ENCODE assay signal across 23 cellular contexts in the genomic region with DNA sequence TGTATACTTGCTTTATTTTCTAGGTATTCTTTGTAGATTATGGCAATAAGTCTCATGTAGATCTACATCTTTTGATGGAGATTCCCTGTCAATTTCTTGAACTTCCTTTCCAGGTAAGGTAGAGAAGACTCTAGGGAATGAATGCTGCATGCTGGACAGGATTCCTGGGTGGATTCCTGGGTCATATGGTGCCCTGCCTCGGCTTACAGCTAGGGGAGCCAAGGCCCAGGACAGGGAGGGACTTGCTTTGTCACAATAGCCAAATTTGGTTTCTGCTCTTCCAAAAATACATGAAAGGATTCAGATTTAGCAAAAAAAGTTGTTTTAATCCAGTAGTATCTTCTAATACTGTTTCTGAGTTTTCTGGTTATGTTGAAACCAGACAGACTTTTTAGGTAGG. TPM values are rescaled to one million over a fixed set of nuclear protein-coding genes. Genes with fewer than 3 reads are reported as not detected.
A peak's percentile ranks its signal among the peaks of the same experiment; 100 is the strongest.
DNase-seq lines count a peak whose midpoint lies in the region; ATAC-seq, FAIRE-seq and TF ChIP-seq lines count a peak whose summit lies in the region.
"Had no signal": no experiment of that assay in that cellular context is flagged by ENCODE, and none has a peak within 500 bp of the region (broad histone marks: within the 10 kb centered on the region; RNA-seq: fewer than 3 reads in every experiment).

No MANE protein-coding gene starts in this region.

- no peak overlapping the region for H2AFZ ChIP-seq in neural progenitor cell (replicated peaks)

- H3K36me3 ChIP-seq in HEK293 (ENCODE audit: control insufficient read depth in 2 of 2, insufficient read depth in 1 of 2, low read length in 2 of 2) (no peaks in the 10 kb centered on the region), endodermal cell (ENCODE audit: control insufficient read depth, insufficient read depth, low read length) (no peaks in the 10 kb centered on the region), neural progenitor cell (no peaks in the 10 kb centered on the region)

- 14% methylated on average over 1 of the region's 1 CpG for WGBS in A549 (ENCODE audit: missing lambda C conversion rate)
- WGBS in endodermal cell (ENCODE audit: insufficient coverage in 1 of 2, insufficient read length in 1 of 2), 2 experiments, result 50 to 86% methylated on average over 1 of the region's 1 CpG

- FAIRE-seq in A549 (lab: Jason Lieb, UNC), result no peak
- FAIRE-seq: RCC 7860 had no signal

- H3K27ac Mint-ChIP-seq in endodermal cell (no peak overlapping the region), neural progenitor cell (no peak overlapping the region)

- intact Hi-C loops in Right ventricle myocardium superior (cut with DNase I), result no loop called here

- no peaks in the 10 kb centered on the region for H3F3A ChIP-seq in neural progenitor cell (ENCODE audit: low read depth)

- no peaks in the 10 kb centered on the region for H4K20me1 ChIP-seq in neural progenitor cell (ENCODE audit: low read depth)

- H3K27ac ChIP-seq in A549 (no peak overlapping the region), HEK293 (ENCODE audit: extremely low read depth, low read depth, low read length) (no peak overlapping the region), endodermal cell (ENCODE audit: low read depth, low read length) (no peak overlapping the region), neural progenitor cell (no peak overlapping the region)
- H3K27ac ChIP-seq: SK-N-MC had no signal

- POLR2A ChIA-PET in A549 (lab: Yijun Ruan, JAX), result no interaction called here
- POLR2A ChIA-PET in HEK293 (lab: Yijun Ruan, JAX), result interaction anchor here (0.6 kb wide), 1 partner anchor 1778 kb away, joined by 3 read pairs; no protein-coding TSS in a partner anchor

- no peak overlapping the region for H3K4me3 ChIP-seq in A549
- H3K4me3 ChIP-seq in HEK293 (ENCODE audit: low read depth, low read length), result no peak overlapping the region
- H3K4me3 ChIP-seq in endodermal cell (ENCODE audit: low read length), result no peak overlapping the region
- no peak overlapping the region for H3K4me3 ChIP-seq in neural progenitor cell
- H3K4me3 ChIP-seq: SK-N-MC had no signal

- H3K27me3 ChIP-seq in endodermal cell (ENCODE audit: control insufficient read depth, insufficient read depth, low read length, poor library complexity, severe bottlenecking) (peaks cover 7% of the 10 kb centered on the region), neural progenitor cell (no peaks in the 10 kb centered on the region)

- no peak overlapping the region for H3K9ac ChIP-seq in endodermal cell (ENCODE audit: extremely low read depth, low read length, poor library complexity, severe bottlenecking)
- no peak overlapping the region for H3K9ac ChIP-seq in neural progenitor cell

- no peak for TF ChIP-seq RAD21 in A549 (conservative IDR thresholded peaks at IDR 0.05 in 1 of 2, IDR thresholded peaks at IDR 0.05 in 1 of 2)

- H3K36me3 Mint-ChIP-seq in endodermal cell (ENCODE audit: low read depth), result no peaks in the 10 kb centered on the region
- H3K36me3 Mint-ChIP-seq in neural progenitor cell, result no peaks in the 10 kb centered on the region
- H3K36me3 Mint-ChIP-seq: CD4-positive, alpha-beta memory T cell had no signal

- DNase-seq in A549 (ENCODE audit: low read depth in 1 of 2, low spot score in 1 of 2), result no peak
- no peak for DNase-seq in endodermal cell
- DNase-seq in neural progenitor cell (ENCODE audit: low spot score), result peak; percentile 27
- no peak for DNase-seq in iPS-NIHi11 (ENCODE audit: low spot score)
- DNase-seq in Right ventricle myocardium superior, result no peak
- no peak for DNase-seq in NK-92 (lab: John Stamatoyannopoulos, UW; ENCODE audit: unreplicated experiment)
- DNase-seq in kidney glomerular epithelial cell (lab: John Stamatoyannopoulos, UW), result no peak
- DNase-seq: CD4-positive, alpha-beta memory T cell; DMS153; GDM1; GOT3; MM.1S; NCI-H1092; NCI-H1436 treated with DMSO at 0.1 percent for 48 hours; NCI-H2081 treated with DMSO at 0.1 percent for 48 hours; NCI-H446 treated with DMSO at 0.1 percent for 48 hours; NK-92 treated with Interleukin-12 subunit alpha and Interleukin-12 subunit beta, amount 100 ng/mL, for 24 hours; SHP77 had no signal

- TF ChIP-seq POLR2A in A549 (IDR thresholded peaks at IDR 0.05; ENCODE audit: low read length), result no peak

- TF ChIP-seq CTCF in A549 (IDR thresholded peaks at IDR 0.05) (no peak), HEK293 (tag by site-specific recombination; IDR thresholded peaks at IDR 0.05) (no peak), endodermal cell (conservative IDR thresholded peaks at IDR 0.05) (peak; percentile 70), neural progenitor cell (IDR thresholded peaks at IDR 0.05) (peak; percentile 31)

- H3K27me3 Mint-ChIP-seq in endodermal cell (ENCODE audit: insufficient read depth) (peaks cover 11% of the 10 kb centered on the region), neural progenitor cell (ENCODE audit: insufficient read depth, low read depth) (no peaks in the 10 kb centered on the region)

- H3K4me1 Mint-ChIP-seq in endodermal cell (no peaks in the 10 kb centered on the region), neural progenitor cell (no peaks in the 10 kb centered on the region)
- H3K4me1 Mint-ChIP-seq: CD4-positive, alpha-beta memory T cell had no signal

- CTCF ChIA-PET in A549 (lab: Yijun Ruan, JAX) (interaction anchor here (0.9 to 2.5 kb wide), 3 partner anchors 12 to 52 kb away, joined by 3 to 5 read pairs (median 3); no protein-coding TSS in a partner anchor), HEK293 (lab: Yijun Ruan, JAX) (interaction anchor here (2.2 kb wide), 1 partner anchor 9 kb away, joined by 5 read pairs; no protein-coding TSS in a partner anchor)

- H3K4me2 ChIP-seq in A549 (no peak overlapping the region), neural progenitor cell (no peak overlapping the region)

- H3K4me3 Mint-ChIP-seq in endodermal cell, result no peak overlapping the region
- H3K4me3 Mint-ChIP-seq in neural progenitor cell, result no peak overlapping the region
- H3K4me3 Mint-ChIP-seq: CD4-positive, alpha-beta memory T cell had no signal

- H3K4me1 ChIP-seq in A549, result no peaks in the 10 kb centered on the region
- no peaks in the 10 kb centered on the region for H3K4me1 ChIP-seq in HEK293 (ENCODE audit: control insufficient read depth, insufficient read depth, low read length)
- no peaks in the 10 kb centered on the region for H3K4me1 ChIP-seq in endodermal cell (ENCODE audit: control insufficient read depth, insufficient read depth, low read length)
- H3K4me1 ChIP-seq in neural progenitor cell, result no peaks in the 10 kb centered on the region

- H3K79me2 ChIP-seq in neural progenitor cell (ENCODE audit: low read depth), result no peaks in the 10 kb centered on the region

- H3K9me3 Mint-ChIP-seq in endodermal cell, result no peaks in the 10 kb centered on the region
- H3K9me3 Mint-ChIP-seq in neural progenitor cell, result peaks cover 3% of the 10 kb centered on the region
- H3K9me3 Mint-ChIP-seq: CD4-positive, alpha-beta memory T cell had no signal

- TF ChIP-seq EP300 in A549 (IDR thresholded peaks at IDR 0.05), result no peak

- peak; percentile 56 to 62; a peak in 1 of 6 replicates for ATAC-seq in A549
- ATAC-seq in Right ventricle myocardium superior (ENCODE audit: poor library complexity), result no peak

- no peaks in the 10 kb centered on the region for H3K9me3 ChIP-seq in A549
- no peaks in the 10 kb centered on the region for H3K9me3 ChIP-seq in HEK293 (ENCODE audit: control insufficient read depth, insufficient read depth, low read depth, low read length)
- no peaks in the 10 kb centered on the region for H3K9me3 ChIP-seq in endodermal cell (ENCODE audit: control insufficient read depth, low read length)
- no peaks in the 10 kb centered on the region for H3K9me3 ChIP-seq in neural progenitor cell (ENCODE audit: low read depth)

TF ChIP-seq in A549, 52 proteins besides CTCF, POLR2A, EP300 and RAD21:
- TF ChIP-seq NFE2L2 (conservative IDR thresholded peaks at IDR 0.05; ENCODE audit: low read length) (no peak), RFX5 (IDR thresholded peaks at IDR 0.05) (no peak), ZC3H11A (IDR thresholded peaks at IDR 0.05) (no peak), EHF (CRISPR knock-in tag; IDR thresholded peaks at IDR 0.05) (no peak), ZFP36 (IDR thresholded peaks at IDR 0.05; ENCODE audit: borderline replicate concordance, partially characterized antibody) (no peak)
- TF ChIP-seq, protein P1, sequence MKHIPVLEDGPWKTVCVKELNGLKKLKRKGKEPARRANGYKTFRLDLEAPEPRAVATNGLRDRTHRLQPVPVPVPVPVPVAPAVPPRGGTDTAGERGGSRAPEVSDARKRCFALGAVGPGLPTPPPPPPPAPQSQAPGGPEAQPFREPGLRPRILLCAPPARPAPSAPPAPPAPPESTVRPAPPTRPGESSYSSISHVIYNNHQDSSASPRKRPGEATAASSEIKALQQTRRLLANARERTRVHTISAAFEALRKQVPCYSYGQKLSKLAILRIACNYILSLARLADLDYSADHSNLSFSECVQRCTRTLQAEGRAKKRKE (CRISPR knock-in tag; IDR thresholded peaks at IDR 0.05; ENCODE audit: low read depth), result no peak
TF ChIP-seq in A549: peak in this region for 0.

TF ChIP-seq in HEK293, 187 proteins besides CTCF, POLR2A, EP300 and RAD21:
- TF ChIP-seq ZNF341 (tag by site-specific recombination; IDR thresholded peaks at IDR 0.05; ENCODE audit: low read depth) (0 out of 2 replicates have a peak, but pooled peaks have one; percentile 35), BCL11A (tag by site-specific recombination; IDR thresholded peaks at IDR 0.05; ENCODE audit: low read depth) (no peak)

RNA-seq across cellular contexts. Expression of a gene that starts 59.5 kb away (rescaled TPM):
- polyA plus RNA-seq in A549 (2011; rRNA removed) (not detected in 2 replicates), A549 (2017; fragmentation: RNase III; extraction: RNeasy Plus Mini Kit Qiagen cat#74134 plus additional on column Dnase treatment) (0.13 TPM in 1 of 3 replicates, not detected in the others)
- 0.03 and 0.21 TPM in 2 replicates for polyA plus RNA-seq in A549 (2012; cell fraction: cytosol; rRNA removed)
- polyA plus RNA-seq in A549 (2012; cell fraction: nucleus; rRNA removed), result 0.11 and 0.14 TPM in 2 replicates
- polyA minus RNA-seq in A549 (2011; rRNA and poly(A)+ RNA removed), result not detected in 2 replicates
- total RNA-seq in endodermal cell (1 to 10 TPM in 1 of 2 donors, under 1 TPM in 1; 0.71 to 1.4 TPM), neural progenitor cell (ENCODE audit: low replicate concordance) (0.87 and 1.2 TPM in 2 replicates), Right ventricle myocardium superior (44.1 TPM)
- polyA plus RNA-seq in endodermal cell (2013, experiment 1 of 2), result 0.32 TPM
- polyA plus RNA-seq in endodermal cell (2013, experiment 2 of 2), result 0.33 TPM
- total RNA-seq: A172; CD4-positive, alpha-beta memory T cell; Daoy had no signal
- polyA plus RNA-seq: CD4-positive, alpha-beta memory T cell had no signal

Comparison
In these comparisons a context has a peak if more than half of its experiments do, and no peak if none do; other contexts are left out.
1. CTCF ChIP-seq: peak in endodermal cell (single experiment) and neural progenitor cell (single experiment); none in A549 (single experiment) and HEK293 (single experiment).
2. RNA of a gene that starts 59.5 kb away (total RNA-seq): 44.1 TPM in Right ventricle myocardium superior (single experiment); 0.71 to 1.4 TPM in endodermal cell and 0.87 to 1.2 TPM in neural progenitor cell; every median in the first group is over 10 times any median in the second.